8 cellular contexts compared by ENCODE assay signal in genomic region chr13:32309812-32310706, GRCh38. TPM values are rescaled to one million over a fixed set of nuclear protein-coding genes. Genes with fewer than 3 reads are reported as not detected.
DNase-seq lines count a peak whose midpoint lies in the region; ATAC-seq lines count a peak whose summit lies in the region.

No MANE protein-coding gene starts in this region.

- peaks cover 36% of the 10 kb centered on the region for H3K4me1 Mint-ChIP-seq in activated CD8-positive, alpha-beta T cell treated with anti-CD3 and anti-CD28 coated beads, Interleukin-2, amount 10 ng/mL, durations not matched to agents 7 days and 5 days (ENCODE audit: low read depth)

- H3K27me3 Mint-ChIP-seq in activated CD8-positive, alpha-beta T cell treated with anti-CD3 and anti-CD28 coated beads, Interleukin-2, amount 10 ng/mL, durations not matched to agents 7 days and 5 days (ENCODE audit: low read depth) = peaks cover 4% of the 10 kb centered on the region

- POLR2A ChIA-PET in activated CD8-positive, alpha-beta T cell treated with anti-CD3 and anti-CD28 coated beads, Interleukin-2, amount 10 ng/mL, durations not matched to agents 7 days and 5 days (lab: Charles Lee) = no interaction called here

- no peak overlapping the region for H3K27ac Mint-ChIP-seq in activated CD8-positive, alpha-beta T cell treated with anti-CD3 and anti-CD28 coated beads, Interleukin-2, amount 10 ng/mL, durations not matched to agents 7 days and 5 days

- H3K36me3 Mint-ChIP-seq in activated CD8-positive, alpha-beta T cell treated with anti-CD3 and anti-CD28 coated beads, Interleukin-2, amount 10 ng/mL, durations not matched to agents 7 days and 5 days (ENCODE audit: low read depth) = no peaks in the 10 kb centered on the region

- ATAC-seq in activated CD8-positive, alpha-beta T cell treated with anti-CD3 and anti-CD28 coated beads, Interleukin-2, amount 10 ng/mL, durations not matched to agents 7 days and 5 days = peak; percentile 66
- peak; percentile 75 to 84 for ATAC-seq in left cardiac atrium
- no peak for ATAC-seq in HG03342 (IDR thresholded peaks at IDR 0.05; ENCODE audit: unreplicated experiment)

- intact Hi-C loops in left cardiac atrium (cut with DNase I) = loop anchor here (2.0 to 10.0 kb wide), 6 partner anchors 63 to 398 kb away; no protein-coding TSS in a partner anchor

- peak; percentile 27 for DNase-seq in stimulated activated CD4-positive, alpha-beta T cell treated with anti-CD3 and anti-CD28 coated beads, Interleukin-4, amount 100 ng/mL, for 24 hours
- no peak for DNase-seq in stimulated activated CD4-positive, alpha-beta T cell treated with anti-CD3 and anti-CD28 coated beads, Interleukin-1b, Interleukin-23, amount 100 ng/mL, for 48 hours
- DNase-seq in HCEC 1CT (peak; percentile 60), NCI-H2107 treated with DMSO at 0.1 percent for 48 hours (lab: John Stamatoyannopoulos, UW; ENCODE audit: unreplicated experiment) (peak; percentile 28), left cardiac atrium (no peak), renal cortical epithelial cell (ENCODE audit: low read depth) (peak; percentile 70)
- peak; percentile 48 for DNase-seq in activated CD8-positive, alpha-beta T cell treated with anti-CD3 and anti-CD28 coated beads, Interleukin-2, amount 10 ng/mL, durations not matched to agents 7 days and 5 days

- no peak overlapping the region for H3K4me3 Mint-ChIP-seq in activated CD8-positive, alpha-beta T cell treated with anti-CD3 and anti-CD28 coated beads, Interleukin-2, amount 10 ng/mL, durations not matched to agents 7 days and 5 days

- no peaks in the 10 kb centered on the region for H3K9me3 Mint-ChIP-seq in activated CD8-positive, alpha-beta T cell treated with anti-CD3 and anti-CD28 coated beads, Interleukin-2, amount 10 ng/mL, durations not matched to agents 7 days and 5 days (ENCODE audit: insufficient read depth)

- CTCF ChIA-PET in activated CD8-positive, alpha-beta T cell treated with anti-CD3 and anti-CD28 coated beads, Interleukin-2, amount 10 ng/mL, durations not matched to agents 7 days and 5 days (lab: Charles Lee) = interaction anchor here (0.6 to 1.4 kb wide), 6 partner anchors 43 to 401 kb away, joined by 3 to 13 read pairs (median 4); no protein-coding TSS in a partner anchor

RNA-seq across cellular contexts. Expression of gene ZAR1L, which starts 5.1 kb away (rescaled TPM):
- total RNA-seq in activated CD8-positive, alpha-beta T cell treated with anti-CD3 and anti-CD28 coated beads, Interleukin-2, amount 10 ng/mL, durations not matched to agents 7 days and 5 days = not detected
- total RNA-seq in left cardiac atrium (not detected), renal cortical epithelial cell (not detected in 2 replicates)

RNA-seq across cellular contexts. Expression of gene BRCA2, which starts 5.2 kb away (rescaled TPM):
- 10 to 100 TPM; 28.4 to 30.7 TPM for total RNA-seq in activated CD8-positive, alpha-beta T cell treated with anti-CD3 and anti-CD28 coated beads, Interleukin-2, amount 10 ng/mL, durations not matched to agents 7 days and 5 days
- total RNA-seq in left cardiac atrium (1 to 10 TPM; 1.0 to 2.1 TPM), renal cortical epithelial cell (0.89 and 3.8 TPM in 2 replicates)

Comparison
In these comparisons a context has a peak if more than half of its experiments do, and no peak if none do; other contexts are left out.
1. DNase-seq: peak in stimulated activated CD4-positive, alpha-beta T cell treated with anti-CD3 and anti-CD28 coated beads, Interleukin-4, amount 100 ng/mL, for 24 hours (single experiment), HCEC 1CT (single experiment), NCI-H2107 treated with DMSO at 0.1 percent for 48 hours (single experiment), activated CD8-positive, alpha-beta T cell treated with anti-CD3 and anti-CD28 coated beads, Interleukin-2, amount 10 ng/mL, durations not matched to agents 7 days and 5 days (single experiment) and renal cortical epithelial cell (single experiment); none in stimulated activated CD4-positive, alpha-beta T cell treated with anti-CD3 and anti-CD28 coated beads, Interleukin-1b, Interleukin-23, amount 100 ng/mL, for 48 hours (single experiment) and left cardiac atrium (single experiment).